In genomic region chr5:119217183-119217582, GRCh38 we compare ENCODE assay signal across 27 cellular contexts.
"Had no signal": no experiment of that assay in that cellular context is flagged by ENCODE, and none has a peak within 500 bp of the region (broad histone marks: within the 10 kb centered on the region; RNA-seq: fewer than 3 reads in every experiment).

No MANE protein-coding gene starts in this region.

- H3K27ac ChIP-seq: stomach, suprapubic skin, testis, thoracic aorta, thyroid gland, tibial artery, tibial nerve, transverse colon, upper lobe of left lung, upper lobe of right lung, uterus, vagina had no signal

- FAIRE-seq: urothelium cell line had no signal

- ATAC-seq: stimulated activated effector memory CD8-positive, alpha-beta T cell treated with anti-CD3 and anti-CD28 coated beads, Interleukin-12 subunit alpha, Interleukin-12 subunit beta, amount 100 ng/mL, for 72 hours; stimulated activated memory B cell treated with anti-CD40 and anti-IgM and Interleukin-4, amounts not matched to agents 10 μg/mL and 1 μg/mL and 100 μg/mL, for 72 hours; stimulated activated naive B cell treated with anti-CD40 and anti-IgM and Interleukin-4, amounts not matched to agents 10 μg/mL and 1 μg/mL and 100 μg/mL, for 72 hours; stimulated activated naive CD8-positive, alpha-beta T cell treated with anti-CD3 and anti-CD28 coated beads, Interleukin-15, amount 100 ng/mL, for 72 hours; stimulated activated naive CD8-positive, alpha-beta T cell treated with anti-CD3 and anti-CD28 coated beads, Interleukin-15, Interleukin-2, amounts not matched to agents 100 U/mL and 50 U/mL, for 24 hours; upper lobe of right lung had no signal

- DNase-seq: stimulated activated CD4-positive, alpha-beta T cell treated with anti-CD3 and anti-CD28 coated beads, Interleukin-2, amount 100 ng/mL, for 48 hours; stimulated activated CD4-positive, alpha-beta T cell treated with anti-CD3 and anti-CD28 coated beads, Interleukin-4, amount 100 ng/mL, for 1 hour; stimulated activated CD4-positive, alpha-beta T cell treated with anti-CD3 and anti-CD28 coated beads, Interleukin-4, amount 100 ng/mL, for 24 hours; stimulated activated CD4-positive, alpha-beta T cell treated with anti-CD3 and anti-CD28 coated beads, Interleukin-4, amount 100 ng/mL, for 4 hours; stimulated activated CD8-positive, alpha-beta memory T cell treated with anti-CD3 and anti-CD28 coated beads, Interleukin-4, amount 100 ng/mL, for 48 hours; stimulated activated naive B cell treated with anti-CD40 and anti-IgM and Interleukin-4, amounts not matched to agents 10 μg/mL and 1 μg/mL and 100 μg/mL, for 72 hours; stimulated activated naive CD4-positive, alpha-beta T cell; stimulated activated naive CD4-positive, alpha-beta T cell treated with Interleukin-2 at 50 U/mL for 16 hours; stimulated activated naive CD8-positive, alpha-beta T cell treated with anti-CD3 and anti-CD28 coated beads, Interleukin-15, amount 100 ng/mL, for 72 hours; stimulated activated naive CD8-positive, alpha-beta T cell treated with anti-CD3 and anti-CD28 coated beads, Interleukin-15, Interleukin-2, amounts not matched to agents 100 U/mL and 50 U/mL, for 24 hours; stomach; substantia nigra; testis; thyroid gland; tibial artery; transverse colon; trophoblast cell; upper lobe of left lung; upper lobe of right lung; uterus had no signal
